36 cellular contexts compared by ENCODE assay signal in genomic region chr5:81800797-81801196, GRCh38. TPM values are rescaled to one million over a fixed set of nuclear protein-coding genes. Genes with fewer than 3 reads are reported as not detected.
DNase-seq lines count a peak whose midpoint lies in the region; ATAC-seq, FAIRE-seq and TF ChIP-seq lines count a peak whose summit lies in the region.
"Had no signal": no experiment of that assay in that cellular context is flagged by ENCODE, and none has a peak within 500 bp of the region (broad histone marks: within the 10 kb centered on the region; RNA-seq: fewer than 3 reads in every experiment).

No MANE protein-coding gene starts in this region.

- peaks cover 0 to 3% (median 0%) of the 10 kb centered on the region in 4 experiments; a peak in 1 of 7 replicates for H3K4me1 ChIP-seq in H1 (replicated peaks in 1 of 4; ENCODE audit: control insufficient read depth in 3 of 4, insufficient read depth in 4 of 4, low read length in 3 of 4)
- H3K4me1 ChIP-seq: ascending aorta, colonic mucosa, transverse colon had no signal

- H3K27ac ChIP-seq in H1 (ENCODE audit: low read depth, low read length) = no peak overlapping the region
- H3K27ac ChIP-seq: ascending aorta, cardiac muscle cell, colonic mucosa, epithelial cell of prostate, HL-60, KMS-11, skin epidermis, transverse colon had no signal

- no peak overlapping the region for H4K5ac ChIP-seq in H1 (ENCODE audit: insufficient read length, low read depth, low read length)

- POLR2A ChIA-PET in MCF 10A (lab: Yijun Ruan, JAX) = interaction anchor here (0.7 to 1.2 kb wide), 4 partner anchors 9 to 90 kb away, joined by 3 to 5 read pairs (median 4); no protein-coding TSS in a partner anchor
- POLR2A ChIA-PET in H1 (lab: Charles Lee; ENCODE audit: partially characterized antibody) = no interaction called here

- no peak overlapping the region for H2BK12ac ChIP-seq in H1 (ENCODE audit: low read depth, low read length)

- H3K36me3 Mint-ChIP-seq in MCF 10A (ENCODE audit: insufficient read depth, unreplicated experiment) = no peaks in the 10 kb centered on the region
- H3K36me3 Mint-ChIP-seq in mesothelial cell of epicardium = no peaks in the 10 kb centered on the region
- no peaks in the 10 kb centered on the region for H3K36me3 Mint-ChIP-seq in progenitor cell of endocrine pancreas (ENCODE audit: insufficient read depth)
- H3K36me3 Mint-ChIP-seq: activated naive CD8-positive, alpha-beta T cell; naive B cell; stimulated activated memory B cell treated with anti-CD40 and anti-IgM and Interleukin-4, amounts not matched to agents 10 μg/mL and 1 μg/mL and 100 μg/mL, for 72 hours had no signal

- no peak overlapping the region for H3K27ac Mint-ChIP-seq in MCF 10A (ENCODE audit: low read depth, unreplicated experiment)
- peak overlapping the region; percentile 80 for H3K27ac Mint-ChIP-seq in mesothelial cell of epicardium
- H3K27ac Mint-ChIP-seq in progenitor cell of endocrine pancreas = no peak overlapping the region
- H3K27ac Mint-ChIP-seq: activated naive CD8-positive, alpha-beta T cell; activated T-cell treated with anti-CD3 and anti-CD28 coated beads, Interleukin-2, amount 50 U/mL, for 24 hours; naive B cell; stimulated activated memory B cell treated with anti-CD40 and anti-IgM and Interleukin-4, amounts not matched to agents 10 μg/mL and 1 μg/mL and 100 μg/mL, for 72 hours had no signal

- no peak overlapping the region for H3K23ac ChIP-seq in H1 (ENCODE audit: insufficient read length)

- DNase-seq in T47D (ENCODE audit: low read depth in 1 of 2, low spot score in 1 of 2) (peak; percentile 26 to 94), MCF 10A (ENCODE audit: unreplicated experiment) (no peak), H1 (ENCODE audit: low read depth in 1 of 2, low spot score in 2 of 2) (no peak), mesothelial cell of epicardium (ENCODE audit: low spot score in 2 of 2, unreplicated experiment in 2 of 2) (no peak), G401 (ENCODE audit: low spot score) (no peak), SHP77 (lab: John Stamatoyannopoulos, UW) (no peak), progenitor cell of endocrine pancreas (ENCODE audit: low spot score, unreplicated experiment) (no peak)
- DNase-seq: 8988T; activated CD4-positive, alpha-beta T cell treated with anti-CD3 and anti-CD28 coated beads, Interleukin-2, amount 50 U/mL, for 1 hour; activated effector memory CD4-positive, alpha-beta T cell treated with anti-CD3 and anti-CD28 coated beads, Interleukin-2, amount 50 U/mL, for 16 hours; activated T-cell treated with anti-CD3 and anti-CD28 coated beads, Interleukin-2, amount 50 U/mL, for 24 hours; colonic mucosa; DMS79 treated with DMSO at 0.1 percent for 48 hours; effector CD4-positive, alpha-beta T cell; H7; left ventricle myocardium superior; naive B cell; NCI-H1417; NCI-H2029 treated with DMSO at 0.1 percent for 48 hours; NCI-H526; occipital lobe; retina; Right ventricle myocardium superior; T1000; transverse colon had no signal

- H3K4me1 Mint-ChIP-seq in MCF 10A (ENCODE audit: insufficient read depth, unreplicated experiment) (no peaks in the 10 kb centered on the region), mesothelial cell of epicardium (peaks cover 28% of the 10 kb centered on the region), progenitor cell of endocrine pancreas (ENCODE audit: low read depth) (no peaks in the 10 kb centered on the region)

- no peak overlapping the region for H4K8ac ChIP-seq in H1 (ENCODE audit: extremely low read depth, insufficient read depth, low read length)

- no peak overlapping the region for H4K91ac ChIP-seq in H1 (replicated peaks; ENCODE audit: insufficient read length, low read length)

- H3K27me3 Mint-ChIP-seq in MCF 10A (ENCODE audit: insufficient read depth, unreplicated experiment) = no peaks in the 10 kb centered on the region
- no peaks in the 10 kb centered on the region for H3K27me3 Mint-ChIP-seq in mesothelial cell of epicardium (ENCODE audit: low read depth)
- peaks cover 5% of the 10 kb centered on the region for H3K27me3 Mint-ChIP-seq in progenitor cell of endocrine pancreas
- H3K27me3 Mint-ChIP-seq: activated naive CD8-positive, alpha-beta T cell; activated T-cell treated with anti-CD3 and anti-CD28 coated beads, Interleukin-2, amount 50 U/mL, for 24 hours had no signal

- no peaks in the 10 kb centered on the region for H4K20me1 ChIP-seq in H1 (replicated peaks in 1 of 2; ENCODE audit: control insufficient read depth in 1 of 2, insufficient read depth in 2 of 2, low read length in 2 of 2)

- no peak overlapping the region for H3K4ac ChIP-seq in H1 (replicated peaks; ENCODE audit: insufficient read length, low read depth, low read length)

- H3K9me3 Mint-ChIP-seq in MCF 10A (ENCODE audit: unreplicated experiment) = peaks cover 13% of the 10 kb centered on the region
- H3K9me3 Mint-ChIP-seq in mesothelial cell of epicardium = peaks cover 4% of the 10 kb centered on the region
- H3K9me3 Mint-ChIP-seq in progenitor cell of endocrine pancreas (ENCODE audit: low read depth) = peaks cover 1% of the 10 kb centered on the region
- H3K9me3 Mint-ChIP-seq: activated T-cell treated with anti-CD3 and anti-CD28 coated beads, Interleukin-2, amount 50 U/mL, for 24 hours had no signal

- TF ChIP-seq EP300 in H1 (IDR thresholded peaks at IDR 0.05; ENCODE audit: borderline replicate concordance in 1 of 2, low read depth in 2 of 2, low read length in 2 of 2) = no peak

- no peak for ATAC-seq in HG03521 (IDR thresholded peaks at IDR 0.05; ENCODE audit: unreplicated experiment)
- ATAC-seq: left ventricle myocardium superior; stimulated activated memory B cell treated with anti-CD40 and anti-IgM and Interleukin-4, amounts not matched to agents 10 μg/mL and 1 μg/mL and 100 μg/mL, for 72 hours had no signal

- WGBS in H1 (ENCODE audit: extremely low coverage in 1 of 2, insufficient coverage in 1 of 2, insufficient read length in 1 of 2, insufficient replicate concordance in 2 of 2, low coverage in 1 of 2, low lambda C conversion rate in 2 of 2, missing lambda C conversion rate in 1 of 2), 2 experiments = 62% methylated on average over 1 of the region's 1 CpG; no CpG with 5 or more reads in 1 of the 2 experiments

- no peaks in the 10 kb centered on the region for H3K79me2 ChIP-seq in H1 (ENCODE audit: control insufficient read depth in 1 of 2, insufficient read depth in 2 of 2, low read length in 2 of 2)

- H3K23me2 ChIP-seq in H1 (ENCODE audit: low read depth, low read length) = peaks cover 3% of the 10 kb centered on the region; the same call in 1 of the 2 replicates

- H2BK120ac ChIP-seq in H1 (replicated peaks; ENCODE audit: low read depth, low read length) = no peak overlapping the region

- no peak overlapping the region for H2BK15ac ChIP-seq in H1 (ENCODE audit: low read length)

- H3K79me1 ChIP-seq in H1 (ENCODE audit: low read depth, low read length) = no peaks in the 10 kb centered on the region

- in situ Hi-C loops in T47D (cut with HindIII; ENCODE audit: low pct_unique_long_range_greater_than_20kb, low sequenced_read_pairs) = no loop called here
- in situ Hi-C loops in G401 (cut with HindIII; ENCODE audit: low sequenced_read_pairs) = no loop called here

- CTCF ChIA-PET in MCF 10A (lab: Yijun Ruan, JAX) (interaction anchor here (1.5 kb wide), 1 partner anchor 22 kb away, joined by 3 read pairs; no protein-coding TSS in a partner anchor), H1 (lab: Charles Lee; ENCODE audit: partially characterized antibody) (interaction anchor here (0.8 to 1.0 kb wide), 2 partner anchors 37 to 54 kb away, joined by 3 to 4 read pairs; no protein-coding TSS in a partner anchor)

- H3K56ac ChIP-seq in H1 (replicated peaks; ENCODE audit: insufficient read length, low read depth, low read length) = no peak overlapping the region

- no peak for FAIRE-seq in H1 (lab: Jason Lieb, UNC)
- FAIRE-seq: GM18507, islet of Langerhans had no signal

- intact Hi-C loops in MCF 10A (cut with micrococcal nuclease) = no loop called here

- no peaks in the 10 kb centered on the region for H3K36me3 ChIP-seq in H1 (ENCODE audit: control insufficient read depth in 2 of 4, insufficient read depth in 4 of 4, low read length in 3 of 4)
- H3K36me3 ChIP-seq: ascending aorta, cardiac muscle cell, colonic mucosa, transverse colon had no signal

- H3K9me3 ChIP-seq in H1 (ENCODE audit: insufficient read depth in 2 of 2, low read depth in 1 of 2, low read length in 1 of 2) = no peaks in the 10 kb centered on the region
- H3K9me3 ChIP-seq: ascending aorta, colonic mucosa, transverse colon had no signal

- TF ChIP-seq POLR2A in H1 (IDR thresholded peaks at IDR 0.05; ENCODE audit: control extremely low read depth in 1 of 2, low read depth in 2 of 2, low read length in 2 of 2) = no peak

- no peak overlapping the region for H2AFZ ChIP-seq in H1 (ENCODE audit: low read length)

- H3K27me3 ChIP-seq in H1 (replicated peaks in 1 of 4; ENCODE audit: control insufficient read depth in 3 of 4, extremely low read depth in 1 of 4, insufficient read depth in 3 of 4, low read length in 3 of 4) = no peaks in the 10 kb centered on the region
- H3K27me3 ChIP-seq: ascending aorta, cardiac muscle cell, colonic mucosa, transverse colon had no signal

- no peak overlapping the region for H2AK5ac ChIP-seq in H1 (ENCODE audit: low read depth, low read length)

- no peak for TF ChIP-seq RAD21 in H1 (IDR thresholded peaks at IDR 0.05 in 1 of 2, conservative IDR thresholded peaks at IDR 0.05 in 1 of 2; ENCODE audit: low read depth in 2 of 2, low read length in 2 of 2)

- BruUV-seq in MCF 10A (replicated peaks; lab: Mats Ljungman, UMichigan) = no TSS peak

- no peak overlapping the region for H3K4me3 ChIP-seq in H1 (ENCODE audit: extremely low read depth in 1 of 4, insufficient read depth in 2 of 4, low read depth in 3 of 4, low read length in 4 of 4)
- H3K4me3 ChIP-seq: ascending aorta, cardiac muscle cell, colonic mucosa, skin epidermis, transverse colon had no signal

- no peak overlapping the region for H2BK20ac ChIP-seq in H1 (ENCODE audit: low read length)

- no peak overlapping the region for H3K18ac ChIP-seq in H1 (ENCODE audit: extremely low read depth, low read length)

- H3K4me3 Mint-ChIP-seq in MCF 10A (ENCODE audit: unreplicated experiment) (no peak overlapping the region), mesothelial cell of epicardium (no peak overlapping the region), progenitor cell of endocrine pancreas (ENCODE audit: low read depth) (no peak overlapping the region)
- H3K4me3 Mint-ChIP-seq: activated naive CD8-positive, alpha-beta T cell; activated T-cell treated with anti-CD3 and anti-CD28 coated beads, Interleukin-2, amount 50 U/mL, for 24 hours; naive B cell; stimulated activated memory B cell treated with anti-CD40 and anti-IgM and Interleukin-4, amounts not matched to agents 10 μg/mL and 1 μg/mL and 100 μg/mL, for 72 hours had no signal

- TF ChIP-seq CTCF in MCF 10A (IDR thresholded peaks at IDR 0.05; ENCODE audit: unreplicated experiment) = no peak
- no peak for TF ChIP-seq CTCF in H1 (IDR thresholded peaks at IDR 0.05; ENCODE audit: control extremely low read depth in 1 of 3, insufficient read depth in 1 of 3, low read depth in 1 of 3, low read length in 3 of 3)
- TF ChIP-seq CTCF in mesothelial cell of epicardium (IDR thresholded peaks at IDR 0.05; ENCODE audit: unreplicated experiment) = no peak
- no peak for TF ChIP-seq CTCF in progenitor cell of endocrine pancreas (IDR thresholded peaks at IDR 0.05; ENCODE audit: unreplicated experiment)

- no peak overlapping the region for H3K9ac ChIP-seq in H1 (replicated peaks in 1 of 4; ENCODE audit: extremely low read depth in 1 of 4, low read depth in 3 of 4, low read length in 3 of 4)
- H3K9ac ChIP-seq: KMS-11 had no signal

- H2BK5ac ChIP-seq in H1 (ENCODE audit: low read depth, low read length) = no peak overlapping the region

- no peak overlapping the region for H3K14ac ChIP-seq in H1 (ENCODE audit: insufficient read length)

- H3K4me2 ChIP-seq in H1 (ENCODE audit: insufficient read depth in 1 of 2, low read depth in 2 of 2, low read length in 2 of 2) = no peak overlapping the region
- H3K4me2 ChIP-seq: KMS-11 had no signal

RNA-seq across cellular contexts. Expression of gene SSBP2, which starts 49.9 kb away (rescaled TPM):
- total RNA-seq in MCF 10A (2022) = 36.0 and 52.7 TPM in 2 replicates
- total RNA-seq in H1 (2021; fragmentation: NEBNext Ultra II Directional; extraction: Animal tissue kit (Norgen Biotek cat#: 25700)) = 21.5 and 27.6 TPM in 2 replicates
- polyA plus RNA-seq in H1 (2011; rRNA removed) = 26.0 and 36.2 TPM in 2 replicates
- polyA plus RNA-seq in H1 (2011; cell fraction: cytosol; rRNA removed) = 35.4 TPM
- 54.6 TPM for polyA plus RNA-seq in H1 (2011; cell fraction: nucleus; rRNA removed)
- 25.0 to 30.5 TPM (median 29.4 TPM) in 4 replicates for polyA plus RNA-seq in H1 (2012, experiment 1 of 2)
- polyA plus RNA-seq in H1 (2012, experiment 2 of 2) = 14.7 TPM
- 8.8 TPM for polyA plus RNA-seq in H1 (2013, experiment 1 of 2)
- polyA plus RNA-seq in H1 (2013, experiment 2 of 2) = 8.3 TPM
- 62.9 and 71.9 TPM in 2 replicates for polyA minus RNA-seq in H1 (2011; rRNA and poly(A)+ RNA removed)
- polyA minus RNA-seq in H1 (2011; cell fraction: cytosol; rRNA and poly(A)+ RNA removed) = 32.3 TPM
- polyA minus RNA-seq in H1 (2011; cell fraction: nucleus; rRNA and poly(A)+ RNA removed) = 69.2 TPM
- total RNA-seq in mesothelial cell of epicardium = 85.8 to 88.4 TPM (median 87.9 TPM) in 3 replicates
- total RNA-seq in G401 (2014; rRNA removed; shearing (Covaris generic)) = 21.8 and 23.7 TPM in 2 replicates
- 66.6 and 68.9 TPM in 2 replicates for total RNA-seq in progenitor cell of endocrine pancreas

Comparison
In these comparisons a context has a peak if more than half of its experiments do, and no peak if none do; other contexts are left out.
1. DNase-seq: peak in T47D (2 of 2); none in MCF 10A (single experiment), H1 (0 of 2), mesothelial cell of epicardium (0 of 2), G401 (single experiment), SHP77 (0 of 2) and progenitor cell of endocrine pancreas (single experiment).